ENCODE assay signal across 10 cellular contexts in the genomic region with DNA sequence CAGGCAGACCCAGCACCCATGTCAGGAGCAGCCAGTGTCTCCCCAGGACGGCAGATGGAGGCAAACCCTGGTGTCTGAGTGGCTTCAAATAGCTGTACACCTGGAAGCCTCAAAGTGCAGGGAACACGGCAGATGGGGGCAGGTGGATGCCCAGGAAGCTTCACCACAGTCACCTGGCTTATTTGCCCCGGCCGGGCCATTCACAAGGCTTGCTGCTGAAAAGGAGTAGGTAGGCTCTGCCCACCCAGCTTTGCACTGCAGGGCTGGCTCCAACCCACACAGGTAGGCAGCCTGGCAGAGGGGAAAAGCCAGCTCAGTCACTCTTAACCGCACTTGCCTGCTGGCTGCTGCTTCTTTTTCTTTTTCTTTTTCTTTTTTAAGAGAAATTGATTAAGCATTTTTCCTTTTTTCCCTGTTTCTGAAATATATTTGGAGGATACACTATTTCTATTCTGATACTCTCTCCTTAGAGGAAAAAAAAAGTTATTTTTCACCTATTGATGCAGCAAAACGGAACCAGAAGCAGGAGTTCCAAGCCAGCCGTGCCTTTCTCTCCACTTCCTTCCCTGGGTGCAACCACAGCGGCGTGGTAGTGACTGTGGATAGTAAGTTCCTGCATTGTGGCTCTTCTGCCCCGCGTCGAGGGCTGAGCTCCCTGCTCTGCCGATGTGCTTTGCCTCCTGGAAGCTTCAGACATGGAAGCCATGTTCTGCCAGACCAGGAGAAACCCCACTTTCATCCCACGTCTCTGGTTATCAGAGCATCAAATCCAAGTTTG.
A peak's percentile ranks its signal among the peaks of the same experiment; 100 is the strongest.
DNase-seq lines count a peak whose midpoint lies in the region; ATAC-seq and TF ChIP-seq lines count a peak whose summit lies in the region.
"Had no signal": no experiment of that assay in that cellular context is flagged by ENCODE, and none has a peak within 500 bp of the region (broad histone marks: within the 10 kb centered on the region; RNA-seq: fewer than 3 reads in every experiment).

No MANE protein-coding gene starts in this region.

- H3K4me3 Mint-ChIP-seq in CD8-positive, alpha-beta memory T cell = peak overlapping the region; percentile 47 to 93 (median 77)
- H3K4me3 Mint-ChIP-seq in T-cell = peak overlapping the region; percentile 59 to 61 (median 60)
- H3K4me3 Mint-ChIP-seq in activated naive CD4-positive, alpha-beta T cell treated with anti-CD3 and anti-CD28 coated beads for 36 hours = peak overlapping the region; percentile 49

- H3K4me1 Mint-ChIP-seq in CD8-positive, alpha-beta memory T cell = peaks cover 37 to 48% (median 39%) of the 10 kb centered on the region in 3 donors
- peaks cover 34 to 48% (median 40%) of the 10 kb centered on the region in 3 donors for H3K4me1 Mint-ChIP-seq in T-cell
- H3K4me1 Mint-ChIP-seq in activated naive CD4-positive, alpha-beta T cell treated with anti-CD3 and anti-CD28 coated beads for 36 hours (ENCODE audit: low read depth) = peaks cover 37% of the 10 kb centered on the region

- peaks cover 39% of the 10 kb centered on the region for H3K4me1 ChIP-seq in CD8-positive, alpha-beta memory T cell (ENCODE audit: insufficient read depth, low read length)

- H3K36me3 Mint-ChIP-seq in CD8-positive, alpha-beta memory T cell = no peaks in the 10 kb centered on the region
- H3K36me3 Mint-ChIP-seq in T-cell = no peaks in the 10 kb centered on the region
- no peaks in the 10 kb centered on the region for H3K36me3 Mint-ChIP-seq in activated naive CD4-positive, alpha-beta T cell treated with anti-CD3 and anti-CD28 coated beads for 36 hours (ENCODE audit: low read depth)

- peaks cover 0 to 8% of the 10 kb centered on the region in 2 donors for H3K27me3 Mint-ChIP-seq in CD8-positive, alpha-beta memory T cell
- H3K27me3 Mint-ChIP-seq in T-cell = peaks cover 0 to 3% of the 10 kb centered on the region in 2 donors
- no peaks in the 10 kb centered on the region for H3K27me3 Mint-ChIP-seq in activated naive CD4-positive, alpha-beta T cell treated with anti-CD3 and anti-CD28 coated beads for 36 hours (ENCODE audit: low read depth)

- no peaks in the 10 kb centered on the region for H3K27me3 ChIP-seq in CD8-positive, alpha-beta memory T cell (ENCODE audit: insufficient read depth, low read length, poor library complexity, severe bottlenecking)

- no peak overlapping the region for H3K4me3 ChIP-seq in CD8-positive, alpha-beta memory T cell (ENCODE audit: low read length)

- peak overlapping the region; percentile 51 to 95 (median 88) for H3K27ac Mint-ChIP-seq in CD8-positive, alpha-beta memory T cell
- peak overlapping the region; percentile 82 to 89 for H3K27ac Mint-ChIP-seq in T-cell
- H3K27ac Mint-ChIP-seq in activated naive CD4-positive, alpha-beta T cell treated with anti-CD3 and anti-CD28 coated beads for 36 hours = peak overlapping the region; percentile 35

- ATAC-seq in T-cell (replicated peaks in 1 of 4) (peak in 2 of 4 experiments; percentile 17 to 35), GM21737 (IDR thresholded peaks at IDR 0.05; ENCODE audit: unreplicated experiment) (no peak)

- no peak overlapping the region for H3K27ac ChIP-seq in CD8-positive, alpha-beta memory T cell (ENCODE audit: low read depth, low read length)

- POLR2A ChIA-PET in CD8-positive, alpha-beta memory T cell (lab: Charles Lee) = interaction anchor here (1.0 kb wide), 1 partner anchor 118 kb away, joined by 3 read pairs; a partner anchor contains a TSS
- POLR2A ChIA-PET in T-cell (lab: Charles Lee) = no interaction called here

- intact Hi-C loops in activated naive CD4-positive, alpha-beta T cell treated with anti-CD3 and anti-CD28 coated beads for 36 hours (cut with micrococcal nuclease) = loop anchor here (5.0 kb wide), 1 partner anchor 271 kb away; no protein-coding TSS in a partner anchor

- H3K9me3 ChIP-seq in CD8-positive, alpha-beta memory T cell (ENCODE audit: low read length) = no peaks in the 10 kb centered on the region

- peak in 4 of 5 donors; percentile 13 to 54 (median 21) for DNase-seq in CD8-positive, alpha-beta memory T cell
- peak in 29 of 34 experiments; percentile 9 to 50 (median 26) for DNase-seq in T-cell
- DNase-seq in activated naive CD4-positive, alpha-beta T cell treated with anti-CD3 and anti-CD28 coated beads for 36 hours = peak; percentile 45
- peak; percentile 63 for DNase-seq in retina
- no peak for DNase-seq in GM20000 (ENCODE audit: low spot score)
- no peak for DNase-seq in NCI-H2227 (lab: John Stamatoyannopoulos, UW; ENCODE audit: unreplicated experiment)
- DNase-seq in putamen (ENCODE audit: low spot score) = no peak
- DNase-seq: effector CD8-positive, alpha-beta T cell; NCI-H226 had no signal

- no peaks in the 10 kb centered on the region for H3K9me3 Mint-ChIP-seq in CD8-positive, alpha-beta memory T cell
- H3K9me3 Mint-ChIP-seq in T-cell = no peaks in the 10 kb centered on the region
- H3K9me3 Mint-ChIP-seq in activated naive CD4-positive, alpha-beta T cell treated with anti-CD3 and anti-CD28 coated beads for 36 hours = no peaks in the 10 kb centered on the region

- TF ChIP-seq CTCF in GM20000 (IDR thresholded peaks at IDR 0.05; ENCODE audit: extremely low read depth, missing control alignments) = no peak

- no peaks in the 10 kb centered on the region for H3K36me3 ChIP-seq in CD8-positive, alpha-beta memory T cell (ENCODE audit: insufficient read depth, low read length)

- CTCF ChIA-PET in CD8-positive, alpha-beta memory T cell (lab: Charles Lee) = interaction anchor here (1.3 kb wide), 1 partner anchor 10 kb away, joined by 3 read pairs; no protein-coding TSS in a partner anchor
- CTCF ChIA-PET in T-cell (lab: Charles Lee) = no interaction called here
- CTCF ChIA-PET in activated naive CD4-positive, alpha-beta T cell treated with anti-CD3 and anti-CD28 coated beads for 36 hours (lab: Charles Lee) = no interaction called here

Comparison
In these comparisons a context has a peak if more than half of its experiments do, and no peak if none do; other contexts are left out.
1. DNase-seq: peak in CD8-positive, alpha-beta memory T cell (4 of 5), T-cell (29 of 34), activated naive CD4-positive, alpha-beta T cell treated with anti-CD3 and anti-CD28 coated beads for 36 hours (single experiment) and retina (single experiment); none in GM20000 (single experiment), NCI-H2227 (single experiment) and putamen (single experiment).
2. H3K27ac Mint-ChIP-seq: peak in every context shown above with its lines; median percentile 88 in CD8-positive, alpha-beta memory T cell; 86 in T-cell; 35 in activated naive CD4-positive, alpha-beta T cell treated with anti-CD3 and anti-CD28 coated beads for 36 hours.
3. Peak in every context shown above with its lines, with median percentiles within 50 percentile points of each other: H3K4me3 Mint-ChIP-seq.